20 cellular contexts compared by ENCODE assay signal in genomic region chr7:2774935-2775334, GRCh38.
A peak's percentile ranks its signal among the peaks of the same experiment; 100 is the strongest.
DNase-seq lines count a peak whose midpoint lies in the region; ATAC-seq and TF ChIP-seq lines count a peak whose summit lies in the region.
"Had no signal": no experiment of that assay in that cellular context is flagged by ENCODE, and none has a peak within 500 bp of the region (broad histone marks: within the 10 kb centered on the region; RNA-seq: fewer than 3 reads in every experiment).

No MANE protein-coding gene starts in this region.

- no peak for DNase-seq in activated T-cell treated with anti-CD3 and anti-CD28 coated beads, Interleukin-2, amount 50 U/mL, for 72 hours
- no peak for DNase-seq in activated T-cell treated with anti-CD3 and anti-CD28 coated beads, Interleukin-2, amount 50 U/mL, for 1 hour
- no peak for DNase-seq in naive thymus-derived CD4-positive, alpha-beta T cell
- DNase-seq in type B pancreatic cell (ENCODE audit: extremely low spot score, unreplicated experiment) (no peak), amniotic stem cell (lab: John Stamatoyannopoulos, UW) (no peak), hepatic stellate cell (ENCODE audit: low spot score) (no peak)
- DNase-seq: ACHN; activated effector memory CD4-positive, alpha-beta T cell treated with Interleukin-2 at 50 U/mL for 16 hours; DMS 273 treated with DMSO at 0.1 percent for 48 hours; NCI-H1436; NCI-H2171; NCI-H524 treated with DMSO at 0.1 percent for 48 hours; stimulated activated CD8-positive, alpha-beta memory T cell treated with anti-CD3 and anti-CD28 coated beads, Interleukin-4, amount 100 ng/mL, for 48 hours had no signal

- H3K4me1 Mint-ChIP-seq in activated T-cell treated with anti-CD3 and anti-CD28 coated beads, Interleukin-2, amount 50 U/mL, for 72 hours (ENCODE audit: low read depth) = peaks cover 75% of the 10 kb centered on the region
- H3K4me1 Mint-ChIP-seq in naive thymus-derived CD4-positive, alpha-beta T cell = peaks cover 0 to 32% (median 0%) of the 10 kb centered on the region in 7 donors
- H3K4me1 Mint-ChIP-seq in type B pancreatic cell (ENCODE audit: unreplicated experiment) = peaks cover 10% of the 10 kb centered on the region

- peaks cover 0 to 8% (median 0%) of the 10 kb centered on the region in 3 experiments for H3K36me3 ChIP-seq in naive thymus-derived CD4-positive, alpha-beta T cell (ENCODE audit: control insufficient read depth in 2 of 3, insufficient read depth in 3 of 3, low read length in 3 of 3)
- H3K36me3 ChIP-seq: adrenal gland, vagina had no signal

- peak overlapping the region; percentile 0 to 3 for H3K4me3 Mint-ChIP-seq in activated T-cell treated with anti-CD3 and anti-CD28 coated beads, Interleukin-2, amount 50 U/mL, for 72 hours
- H3K4me3 Mint-ChIP-seq in naive thymus-derived CD4-positive, alpha-beta T cell = no peak overlapping the region
- H3K4me3 Mint-ChIP-seq in type B pancreatic cell = no peak overlapping the region
- H3K4me3 Mint-ChIP-seq: natural killer cell treated with Interleukin-12 subunit alpha and Interleukin-12 subunit beta and Interleukin-15 and Interleukin-18, amount 100 ng/mL, for 72 hours had no signal

- H3K27me3 Mint-ChIP-seq in activated T-cell treated with anti-CD3 and anti-CD28 coated beads, Interleukin-2, amount 50 U/mL, for 72 hours (ENCODE audit: low read depth) = no peaks in the 10 kb centered on the region
- H3K27me3 Mint-ChIP-seq in naive thymus-derived CD4-positive, alpha-beta T cell = no peaks in the 10 kb centered on the region
- no peaks in the 10 kb centered on the region for H3K27me3 Mint-ChIP-seq in type B pancreatic cell
- H3K27me3 Mint-ChIP-seq: natural killer cell treated with Interleukin-12 subunit alpha and Interleukin-12 subunit beta and Interleukin-15 and Interleukin-18, amount 100 ng/mL, for 72 hours had no signal

- POLR2A ChIA-PET in naive thymus-derived CD4-positive, alpha-beta T cell (lab: Charles Lee) = no interaction called here

- no peak for TF ChIP-seq CTCF in type B pancreatic cell (conservative IDR thresholded peaks at IDR 0.05)

- no peaks in the 10 kb centered on the region for H3K9me3 ChIP-seq in naive thymus-derived CD4-positive, alpha-beta T cell (ENCODE audit: control insufficient read depth in 2 of 3, low read length in 3 of 3)
- H3K9me3 ChIP-seq: adrenal gland, vagina had no signal

- intact Hi-C loops in naive thymus-derived CD4-positive, alpha-beta T cell (cut with micrococcal nuclease) = no loop called here

- no peaks in the 10 kb centered on the region for H3K27me3 ChIP-seq in naive thymus-derived CD4-positive, alpha-beta T cell (ENCODE audit: control insufficient read depth in 2 of 2, insufficient read depth in 2 of 2, low read length in 2 of 2)
- H3K27me3 ChIP-seq: adrenal gland, vagina had no signal

- peak overlapping the region; percentile 69 for H3K27ac ChIP-seq in angular gyrus (ENCODE audit: low read depth, low read length)
- H3K27ac ChIP-seq in naive thymus-derived CD4-positive, alpha-beta T cell (ENCODE audit: low read depth, low read length) = no peak overlapping the region
- H3K27ac ChIP-seq: C4-2B, vagina had no signal

- CTCF ChIA-PET in naive thymus-derived CD4-positive, alpha-beta T cell (lab: Charles Lee) = no interaction called here

- H3K9me3 Mint-ChIP-seq in activated T-cell treated with anti-CD3 and anti-CD28 coated beads, Interleukin-2, amount 50 U/mL, for 72 hours = no peaks in the 10 kb centered on the region
- H3K9me3 Mint-ChIP-seq in naive thymus-derived CD4-positive, alpha-beta T cell = peaks cover 0 to 8% (median 0%) of the 10 kb centered on the region in 11 donors
- H3K9me3 Mint-ChIP-seq in type B pancreatic cell = peaks cover 4% of the 10 kb centered on the region
- H3K9me3 Mint-ChIP-seq: natural killer cell treated with Interleukin-12 subunit alpha and Interleukin-12 subunit beta and Interleukin-15 and Interleukin-18, amount 100 ng/mL, for 72 hours had no signal

- H3K36me3 Mint-ChIP-seq in activated T-cell treated with anti-CD3 and anti-CD28 coated beads, Interleukin-2, amount 50 U/mL, for 72 hours (ENCODE audit: insufficient read depth in 2 of 2) = peaks cover 11 to 15% of the 10 kb centered on the region in 2 donors
- H3K36me3 Mint-ChIP-seq in naive thymus-derived CD4-positive, alpha-beta T cell = peaks cover 0 to 54% (median 22%) of the 10 kb centered on the region in 5 donors
- peaks cover 27% of the 10 kb centered on the region for H3K36me3 Mint-ChIP-seq in type B pancreatic cell
- H3K36me3 Mint-ChIP-seq: natural killer cell treated with Interleukin-12 subunit alpha and Interleukin-12 subunit beta and Interleukin-15 and Interleukin-18, amount 100 ng/mL, for 72 hours had no signal

- H3K4me3 ChIP-seq in naive thymus-derived CD4-positive, alpha-beta T cell (ENCODE audit: low read length) = no peak overlapping the region
- H3K4me3 ChIP-seq: adrenal gland, vagina had no signal

- no peaks in the 10 kb centered on the region for H3K4me1 ChIP-seq in naive thymus-derived CD4-positive, alpha-beta T cell (ENCODE audit: control insufficient read depth in 2 of 2, insufficient read depth in 2 of 2, low read length in 2 of 2)
- H3K4me1 ChIP-seq: adrenal gland, vagina had no signal

- peak in 1 of 2 donors; percentile 38 for ATAC-seq in activated T-cell treated with anti-CD3 and anti-CD28 coated beads, Interleukin-2, amount 50 U/mL, for 72 hours (replicated peaks in 1 of 2)
- ATAC-seq in naive thymus-derived CD4-positive, alpha-beta T cell = peak; percentile 57
- no peak for ATAC-seq in HG02885 (IDR thresholded peaks at IDR 0.05; ENCODE audit: poor library complexity, unreplicated experiment)
- ATAC-seq: natural killer cell treated with Interleukin-12 subunit alpha and Interleukin-12 subunit beta and Interleukin-15 and Interleukin-18, amount 100 ng/mL, for 72 hours; sciatic nerve had no signal

- H3K27ac Mint-ChIP-seq in activated T-cell treated with anti-CD3 and anti-CD28 coated beads, Interleukin-2, amount 50 U/mL, for 72 hours = peak overlapping the region; percentile 48
- no peak overlapping the region for H3K27ac Mint-ChIP-seq in naive thymus-derived CD4-positive, alpha-beta T cell
- peak overlapping the region; percentile 1 for H3K27ac Mint-ChIP-seq in type B pancreatic cell
- H3K27ac Mint-ChIP-seq: natural killer cell treated with Interleukin-12 subunit alpha and Interleukin-12 subunit beta and Interleukin-15 and Interleukin-18, amount 100 ng/mL, for 72 hours had no signal

Comparison
In these comparisons a context has a peak if more than half of its experiments do, and no peak if none do; other contexts are left out.
1. H3K27ac Mint-ChIP-seq: peak in activated T-cell treated with anti-CD3 and anti-CD28 coated beads, Interleukin-2, amount 50 U/mL, for 72 hours (single experiment) and type B pancreatic cell (single experiment); none in naive thymus-derived CD4-positive, alpha-beta T cell (0 of 9).
2. H3K4me3 Mint-ChIP-seq: peak in activated T-cell treated with anti-CD3 and anti-CD28 coated beads, Interleukin-2, amount 50 U/mL, for 72 hours (2 of 2); none in naive thymus-derived CD4-positive, alpha-beta T cell (0 of 10) and type B pancreatic cell (single experiment).